9 cellular contexts compared by ENCODE assay signal in genomic region chr19:16285769-16286564, GRCh38. TPM values are rescaled to one million over a fixed set of nuclear protein-coding genes. Genes with fewer than 3 reads are reported as not detected.
DNase-seq lines count a peak whose midpoint lies in the region; ATAC-seq and TF ChIP-seq lines count a peak whose summit lies in the region.
"Had no signal": no experiment of that assay in that cellular context is flagged by ENCODE, and none has a peak within 500 bp of the region (broad histone marks: within the 10 kb centered on the region; RNA-seq: fewer than 3 reads in every experiment).

No MANE protein-coding gene starts in this region.

- WGBS in esophagus squamous epithelium, 2 donors, result 19 to 26% methylated on average over 5 to 9 of the region's 24 CpGs

- H3K36me3 ChIP-seq in esophagus squamous epithelium (no peaks in the 10 kb centered on the region), parathyroid adenoma (ENCODE audit: control insufficient read depth, insufficient read depth, low read length) (no peaks in the 10 kb centered on the region)

- H3K4me2 ChIP-seq in parathyroid adenoma (ENCODE audit: low read length), result no peak overlapping the region

- H3K27ac ChIP-seq in esophagus squamous epithelium (peak overlapping the region; percentile 62 to 99 (median 91)), parathyroid adenoma (peak overlapping the region; percentile 89)

- intact Hi-C loops in esophagus squamous epithelium (cut with DNase I), result no loop called here

- H3K27me3 ChIP-seq in esophagus squamous epithelium, result peaks cover 0 to 18% (median 0%) of the 10 kb centered on the region in 4 donors
- no peaks in the 10 kb centered on the region for H3K27me3 ChIP-seq in parathyroid adenoma (ENCODE audit: control insufficient read depth, insufficient read depth, low read length)

- H3K9ac ChIP-seq in parathyroid adenoma, result no peak overlapping the region

- DNase-seq in DMS79 (lab: John Stamatoyannopoulos, UW), result peak; percentile 74
- peak; percentile 11 for DNase-seq in NCI-H748 treated with DMSO at 0.1 percent for 48 hours (lab: John Stamatoyannopoulos, UW)
- DNase-seq in esophagus squamous epithelium (lab: John Stamatoyannopoulos, UW), result no peak
- no peak for DNase-seq in SW480 (ENCODE audit: low spot score)
- DNase-seq in iPS-NIHi7 (ENCODE audit: extremely low spot score), result no peak
- DNase-seq: SIG-M5 had no signal

- peak overlapping the region; percentile 46 for H2AFZ ChIP-seq in parathyroid adenoma

- no peaks in the 10 kb centered on the region for H3K79me2 ChIP-seq in parathyroid adenoma

- ATAC-seq in HG03439 (IDR thresholded peaks at IDR 0.05; ENCODE audit: unreplicated experiment) (no peak), GM21381 (IDR thresholded peaks at IDR 0.05; ENCODE audit: unreplicated experiment) (no peak)

- H3K9me3 ChIP-seq in esophagus squamous epithelium (no peaks in the 10 kb centered on the region), parathyroid adenoma (ENCODE audit: control insufficient read depth, low read length) (no peaks in the 10 kb centered on the region)

- peak in 1 of 4 donors; percentile 26 for TF ChIP-seq POLR2A in esophagus squamous epithelium (IDR thresholded peaks at IDR 0.05)

- H3K4me1 ChIP-seq in esophagus squamous epithelium (peaks cover 7 to 51% (median 28%) of the 10 kb centered on the region in 3 donors), parathyroid adenoma (no peaks in the 10 kb centered on the region)

- peak overlapping the region in 2 of 4 donors; percentile 2 to 33 for H3K4me3 ChIP-seq in esophagus squamous epithelium
- no peak overlapping the region for H3K4me3 ChIP-seq in parathyroid adenoma (ENCODE audit: low read depth, low read length)

- no peak for TF ChIP-seq CTCF in esophagus squamous epithelium (IDR thresholded peaks at IDR 0.05)
- TF ChIP-seq CTCF in parathyroid adenoma (IDR thresholded peaks at IDR 0.05), result no peak

RNA-seq across cellular contexts. Expression of gene KLF2, which starts 38.7 kb away (rescaled TPM):
- 10 to 100 TPM in 1 of 4 donors, 1 to 10 TPM in 3; 4.2 to 11.4 (median 8.0) TPM for total RNA-seq in esophagus squamous epithelium

Comparison
In these comparisons a context has a peak if more than half of its experiments do, and no peak if none do; other contexts are left out.
1. DNase-seq: peak in DMS79 (single experiment) and NCI-H748 treated with DMSO at 0.1 percent for 48 hours (single experiment); none in esophagus squamous epithelium (single experiment), SW480 (single experiment) and iPS-NIHi7 (single experiment).